Comparison of ENCODE assay signal across 13 cellular contexts in the genomic region with DNA sequence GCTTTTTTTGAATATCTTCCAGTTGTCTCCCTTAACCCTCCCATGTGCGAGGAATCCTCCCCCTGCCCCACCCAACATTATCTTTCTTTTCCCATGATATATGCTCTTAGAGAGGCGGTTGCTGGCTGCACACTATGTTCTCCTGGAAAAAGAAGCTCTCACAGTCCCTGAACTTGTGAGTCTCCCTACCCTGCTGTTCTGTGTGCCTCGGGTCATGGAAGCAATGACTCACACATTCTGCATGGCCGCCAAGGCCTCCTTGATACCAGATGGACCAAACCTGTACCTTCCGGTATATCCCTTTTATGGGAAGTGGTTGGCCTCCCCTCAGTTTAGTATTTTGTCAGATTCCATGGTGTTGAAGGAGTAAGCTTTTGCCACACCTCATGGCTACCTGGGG.
DNase-seq lines count a peak whose midpoint lies in the region; ATAC-seq and TF ChIP-seq lines count a peak whose summit lies in the region.
"Had no signal": no experiment of that assay in that cellular context is flagged by ENCODE, and none has a peak within 500 bp of the region (broad histone marks: within the 10 kb centered on the region; RNA-seq: fewer than 3 reads in every experiment).

No MANE protein-coding gene starts in this region.

- CTCF ChIA-PET in BJ (lab: Yijun Ruan, JAX) = no interaction called here

- H3K36me3 Mint-ChIP-seq in chondrocyte (ENCODE audit: low read depth) = no peaks in the 10 kb centered on the region

- ATAC-seq in HG02610 (IDR thresholded peaks at IDR 0.05; ENCODE audit: unreplicated experiment) = no peak
- ATAC-seq in HG03457 (IDR thresholded peaks at IDR 0.05; ENCODE audit: unreplicated experiment) = no peak
- ATAC-seq: activated naive CD8-positive, alpha-beta T cell treated with anti-CD3 and anti-CD28 coated beads, Interleukin-2, amount 50 U/mL, for 24 hours had no signal

- H3K36me3 ChIP-seq in BJ (ENCODE audit: control insufficient read depth, insufficient read depth, low read length) = no peaks in the 10 kb centered on the region

- H3K27ac Mint-ChIP-seq in chondrocyte (ENCODE audit: unreplicated experiment) = peak overlapping the region; percentile 50
- H3K27ac Mint-ChIP-seq: activated CD4-positive, alpha-beta memory T cell treated with anti-CD3 and anti-CD28 coated beads, Interleukin-2, amount 10 ng/mL, durations not matched to agents 7 days and 5 days; activated naive CD8-positive, alpha-beta T cell treated with anti-CD3 and anti-CD28 coated beads, Interleukin-2, amount 50 U/mL, for 24 hours had no signal

- TF ChIP-seq CTCF in BJ (IDR thresholded peaks at IDR 0.05; ENCODE audit: insufficient read depth, low read depth, low read length) (no peak), chondrocyte (IDR thresholded peaks at IDR 0.05) (no peak)

- DNase-seq in BJ (ENCODE audit: low read depth) (peak; percentile 47), M059J (ENCODE audit: low read depth) (peak; percentile 70), chondrocyte (ENCODE audit: low spot score) (no peak), islet precursor cell (peak; percentile 68), NAMALWA (ENCODE audit: low spot score) (no peak), RKO (ENCODE audit: low spot score) (no peak)
- DNase-seq: activated CD4-positive, alpha-beta memory T cell treated with anti-CD3 and anti-CD28 coated beads, Interleukin-2, amount 10 ng/mL, durations not matched to agents 7 days and 5 days; activated naive CD8-positive, alpha-beta T cell treated with anti-CD3 and anti-CD28 coated beads, Interleukin-2, amount 50 U/mL, for 24 hours; COR-L47; cortex of kidney; NCI-H1436 had no signal

- peaks cover 20% of the 10 kb centered on the region for H3K4me1 Mint-ChIP-seq in chondrocyte (ENCODE audit: low read depth)
- H3K4me1 Mint-ChIP-seq: activated CD4-positive, alpha-beta memory T cell treated with anti-CD3 and anti-CD28 coated beads, Interleukin-2, amount 10 ng/mL, durations not matched to agents 7 days and 5 days; activated naive CD8-positive, alpha-beta T cell treated with anti-CD3 and anti-CD28 coated beads, Interleukin-2, amount 50 U/mL, for 24 hours had no signal

- no peak overlapping the region for H3K4me3 ChIP-seq in BJ (ENCODE audit: low read depth, low read length)

- no peak overlapping the region for H3K4me3 Mint-ChIP-seq in chondrocyte (ENCODE audit: unreplicated experiment)
- H3K4me3 Mint-ChIP-seq: activated CD4-positive, alpha-beta memory T cell treated with anti-CD3 and anti-CD28 coated beads, Interleukin-2, amount 10 ng/mL, durations not matched to agents 7 days and 5 days; activated naive CD8-positive, alpha-beta T cell treated with anti-CD3 and anti-CD28 coated beads, Interleukin-2, amount 50 U/mL, for 24 hours had no signal

- H3K27me3 ChIP-seq in BJ (ENCODE audit: control insufficient read depth, insufficient read depth, low read length) = no peaks in the 10 kb centered on the region

- H3K27me3 Mint-ChIP-seq in chondrocyte (ENCODE audit: low read depth) = no peaks in the 10 kb centered on the region
- H3K27me3 Mint-ChIP-seq: activated CD4-positive, alpha-beta memory T cell treated with anti-CD3 and anti-CD28 coated beads, Interleukin-2, amount 10 ng/mL, durations not matched to agents 7 days and 5 days; activated naive CD8-positive, alpha-beta T cell treated with anti-CD3 and anti-CD28 coated beads, Interleukin-2, amount 50 U/mL, for 24 hours had no signal

- POLR2A ChIA-PET in BJ (lab: Charles Lee) = no interaction called here

- H3K9me3 Mint-ChIP-seq in chondrocyte (ENCODE audit: low read depth) = peaks cover 12% of the 10 kb centered on the region

Comparison
In these comparisons a context has a peak if more than half of its experiments do, and no peak if none do; other contexts are left out.
1. DNase-seq: peak in BJ (single experiment), M059J (single experiment) and islet precursor cell (single experiment); none in chondrocyte (single experiment), NAMALWA (single experiment) and RKO (single experiment).